ENCODE assay signal across 15 cellular contexts in the genomic region with DNA sequence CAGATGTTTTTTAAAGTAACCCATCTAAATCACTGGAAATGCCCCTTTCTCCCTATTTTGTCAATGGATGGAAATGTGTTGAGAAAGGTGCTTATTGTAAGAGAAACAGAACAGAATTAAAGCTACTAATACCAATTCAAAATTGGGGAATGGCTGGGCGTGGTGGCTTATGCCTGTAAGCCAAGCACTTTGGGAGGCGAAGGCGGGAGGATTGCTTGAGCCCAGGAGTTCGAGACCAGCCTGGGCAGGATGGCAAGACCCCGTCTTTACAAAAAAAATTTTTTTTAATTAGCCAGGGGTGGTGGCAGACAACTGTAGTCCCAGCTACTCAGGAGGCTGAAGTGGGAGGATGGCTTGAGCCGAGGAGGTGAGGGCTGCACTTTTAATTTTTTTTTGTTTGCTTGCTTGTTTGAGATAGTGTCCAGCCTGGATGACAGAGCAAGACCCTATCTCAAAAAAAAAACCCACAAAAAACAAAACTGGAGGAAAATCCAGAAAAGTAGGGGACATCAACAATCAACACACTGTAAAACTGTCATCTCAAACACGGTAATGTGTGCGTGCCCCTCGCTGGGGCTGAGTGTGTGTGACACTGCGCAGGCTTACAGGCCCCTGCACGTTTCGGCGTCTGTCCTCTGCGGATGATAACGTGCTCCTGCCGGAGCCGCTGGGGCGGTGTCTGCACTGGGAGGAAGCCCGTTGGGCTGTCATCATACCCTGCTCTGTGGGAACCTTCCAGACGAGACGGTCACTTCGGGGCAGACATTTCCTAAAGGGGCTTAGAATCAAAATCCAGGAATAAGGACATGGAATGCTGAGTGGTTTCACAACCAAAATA. TPM values are rescaled to one million over a fixed set of nuclear protein-coding genes. Genes with fewer than 3 reads are reported as not detected.
DNase-seq lines count a peak whose midpoint lies in the region; ATAC-seq, FAIRE-seq and TF ChIP-seq lines count a peak whose summit lies in the region.
"Had no signal": no experiment of that assay in that cellular context is flagged by ENCODE, and none has a peak within 500 bp of the region (broad histone marks: within the 10 kb centered on the region; RNA-seq: fewer than 3 reads in every experiment).

No MANE protein-coding gene starts in this region.

- intact Hi-C loops in Panc1 (cut with micrococcal nuclease; ENCODE audit: unreplicated experiment) (no loop called here), sigmoid colon (cut with DNase I) (loop anchor here (10.0 kb wide), 2 partner anchors 246 to 334 kb away; a partner anchor contains a TSS)

- H3K27me3 ChIP-seq in Panc1 (ENCODE audit: control insufficient read depth, insufficient read depth, low read length) (no peaks in the 10 kb centered on the region), sigmoid colon (no peaks in the 10 kb centered on the region)
- H3K27me3 ChIP-seq: BLaER1 treated with 17β-estradiol and CSF1 and Interleukin-3, amounts not matched to agents 10 nM and 100 nM had no signal

- DNase-seq in Panc1 (ENCODE audit: low read depth, low spot score) (no peak), choroid plexus epithelial cell (ENCODE audit: low read depth) (peak; percentile 50), iris pigment epithelial cell (ENCODE audit: low read depth) (peak; percentile 68), sigmoid colon (peak; percentile 63), OCI-M1 (lab: John Stamatoyannopoulos, UW) (no peak), frontal cortex (ENCODE audit: low spot score in 2 of 2) (no peak)
- no peak for DNase-seq in stimulated activated CD4-positive, alpha-beta T cell treated with anti-CD3 and anti-CD28 coated beads, Interleukin-4, amount 100 ng/mL, for 4 hours
- DNase-seq: activated T-cell treated with anti-CD3 and anti-CD28 coated beads, Interleukin-2, amount 50 U/mL, for 4 hours; erythroblast; GDM1; HFFc6; NCI-H1436 had no signal

- peak overlapping the region; percentile 82 for H3K27ac ChIP-seq in Panc1 (ENCODE audit: low read length)
- H3K27ac ChIP-seq in sigmoid colon = peak overlapping the region; percentile 18 to 98 (median 64)
- H3K27ac ChIP-seq: BLaER1 treated with 17β-estradiol and CSF1 and Interleukin-3, amounts not matched to agents 10 nM and 100 nM had no signal

- H3K4me3 ChIP-seq in Panc1 (ENCODE audit: low read depth in 2 of 2, low read length in 2 of 2) = no peak overlapping the region
- H3K4me3 ChIP-seq in choroid plexus epithelial cell (ENCODE audit: low read depth, low read length) = no peak overlapping the region
- no peak overlapping the region for H3K4me3 ChIP-seq in sigmoid colon
- H3K4me3 ChIP-seq: BLaER1 treated with 17β-estradiol and CSF1 and Interleukin-3, amounts not matched to agents 10 nM and 100 nM had no signal

- no peak for TF ChIP-seq POLR2A in sigmoid colon (IDR thresholded peaks at IDR 0.05)

- FAIRE-seq in frontal cortex (lab: Jason Lieb, UNC) = no peak
- FAIRE-seq: islet of Langerhans had no signal

- CTCF ChIA-PET in Panc1 (lab: Charles Lee) = no interaction called here

- peaks cover 47% of the 10 kb centered on the region for H3K4me1 ChIP-seq in Panc1 (ENCODE audit: control insufficient read depth, insufficient read depth, low read length)
- peaks cover 6 to 53% (median 50%) of the 10 kb centered on the region in 4 donors for H3K4me1 ChIP-seq in sigmoid colon

- ATAC-seq in Panc1 (no peak), HG03457 (IDR thresholded peaks at IDR 0.05; ENCODE audit: unreplicated experiment) (no peak)
- ATAC-seq: activated T-cell treated with anti-CD3 and anti-CD28 coated beads, Interleukin-2, amount 50 U/mL, for 4 hours had no signal

- TF ChIP-seq EP300 in sigmoid colon (IDR thresholded peaks at IDR 0.05) = no peak

- H3K36me3 ChIP-seq in Panc1 (ENCODE audit: control insufficient read depth, insufficient read depth, low read length) = no peaks in the 10 kb centered on the region
- H3K36me3 ChIP-seq in sigmoid colon = no peaks in the 10 kb centered on the region
- H3K36me3 ChIP-seq: BLaER1 treated with 17β-estradiol and CSF1 and Interleukin-3, amounts not matched to agents 10 nM and 100 nM had no signal

- POLR2A ChIA-PET in Panc1 (lab: Charles Lee) = no interaction called here

- H3K9me3 ChIP-seq in Panc1 (ENCODE audit: control insufficient read depth, insufficient read depth, low read depth, low read length) (no peaks in the 10 kb centered on the region; the same call in 1 of the 2 replicates), sigmoid colon (no peaks in the 10 kb centered on the region)

- TF ChIP-seq CTCF in Panc1 (IDR thresholded peaks at IDR 0.05) (no peak), choroid plexus epithelial cell (conservative IDR thresholded peaks at IDR 0.05; ENCODE audit: low read depth, low read length) (no peak), sigmoid colon (IDR thresholded peaks at IDR 0.05) (no peak)

- in situ Hi-C loops in Panc1 (cut with HindIII; ENCODE audit: low pct_unique_long_range_greater_than_20kb, low sequenced_read_pairs) = no loop called here

- no TSS peak for BruUV-seq in Panc1 (replicated peaks; lab: Mats Ljungman, UMichigan)

- WGBS in sigmoid colon, 2 donors = 82 to 87% methylated on average over 22 of the region's 22 CpGs

RNA-seq across cellular contexts. Expression of a gene that starts 11.6 kb away (rescaled TPM):
- total RNA-seq in Panc1 (2021; ENCODE audit: unreplicated experiment) = 59.6 TPM
- 68.4 TPM for polyA plus RNA-seq in Panc1 (2012; ENCODE audit: insufficient read length)
- total RNA-seq in sigmoid colon = 10 to 100 TPM; 13.0 to 31.3 (median 20.9) TPM
- polyA plus RNA-seq in sigmoid colon = 10 to 100 TPM in 1 of 3 donors, 1 to 10 TPM in 2; 2.5 to 21.6 (median 3.0) TPM
- total RNA-seq in frontal cortex = 11.0 TPM

Comparison
In these comparisons a context has a peak if more than half of its experiments do, and no peak if none do; other contexts are left out.
1. DNase-seq: peak in choroid plexus epithelial cell (single experiment), iris pigment epithelial cell (single experiment) and sigmoid colon (single experiment); none in Panc1 (single experiment), stimulated activated CD4-positive, alpha-beta T cell treated with anti-CD3 and anti-CD28 coated beads, Interleukin-4, amount 100 ng/mL, for 4 hours (0 of 2), OCI-M1 (single experiment) and frontal cortex (0 of 2).